ENCODE assay signal across 7 cellular contexts in the genomic region with DNA sequence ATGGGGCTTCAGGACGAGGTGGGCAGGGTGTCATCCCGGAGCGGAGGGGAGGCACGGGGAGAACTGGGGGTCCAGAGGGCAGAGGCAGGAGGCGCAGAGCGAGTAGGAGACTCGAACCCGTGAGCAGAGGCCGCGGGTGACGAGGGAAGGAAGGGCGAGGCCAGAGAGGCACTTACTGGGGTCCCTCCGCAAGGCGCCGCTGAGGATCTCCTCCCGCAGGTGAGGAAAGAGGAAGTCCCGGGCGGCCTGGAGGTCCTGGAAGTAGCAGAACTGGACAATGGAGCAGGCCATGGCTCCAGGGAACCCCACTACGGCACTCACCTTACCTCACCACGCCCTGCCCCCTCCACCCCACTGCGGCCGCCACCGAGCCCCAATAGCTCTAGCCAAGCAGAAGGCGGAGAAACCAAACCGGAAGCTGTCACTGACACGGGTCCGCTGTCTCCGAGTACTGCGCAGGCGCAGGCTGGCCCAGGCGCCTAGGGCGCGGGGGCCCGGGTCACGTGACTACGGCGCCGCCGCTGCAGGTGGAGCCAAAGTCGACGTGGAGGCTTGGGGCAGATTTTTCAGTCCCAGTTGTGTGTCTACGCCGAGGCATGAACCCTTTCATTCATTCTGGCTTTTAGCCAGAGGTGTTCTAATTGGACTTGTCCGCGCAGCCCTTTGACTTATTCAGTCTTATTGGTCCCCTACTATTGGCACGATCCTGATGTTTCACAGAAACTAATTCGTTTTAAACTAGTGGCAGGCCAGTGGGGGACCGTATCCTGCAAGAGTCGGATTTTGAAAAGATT. TPM values are rescaled to one million over a fixed set of nuclear protein-coding genes. Genes with fewer than 3 reads are reported as not detected.
A peak's percentile ranks its signal among the peaks of the same experiment; 100 is the strongest.
DNase-seq lines count a peak whose midpoint lies in the region; ATAC-seq, FAIRE-seq and TF ChIP-seq lines count a peak whose summit lies in the region.

A gene with protein sequence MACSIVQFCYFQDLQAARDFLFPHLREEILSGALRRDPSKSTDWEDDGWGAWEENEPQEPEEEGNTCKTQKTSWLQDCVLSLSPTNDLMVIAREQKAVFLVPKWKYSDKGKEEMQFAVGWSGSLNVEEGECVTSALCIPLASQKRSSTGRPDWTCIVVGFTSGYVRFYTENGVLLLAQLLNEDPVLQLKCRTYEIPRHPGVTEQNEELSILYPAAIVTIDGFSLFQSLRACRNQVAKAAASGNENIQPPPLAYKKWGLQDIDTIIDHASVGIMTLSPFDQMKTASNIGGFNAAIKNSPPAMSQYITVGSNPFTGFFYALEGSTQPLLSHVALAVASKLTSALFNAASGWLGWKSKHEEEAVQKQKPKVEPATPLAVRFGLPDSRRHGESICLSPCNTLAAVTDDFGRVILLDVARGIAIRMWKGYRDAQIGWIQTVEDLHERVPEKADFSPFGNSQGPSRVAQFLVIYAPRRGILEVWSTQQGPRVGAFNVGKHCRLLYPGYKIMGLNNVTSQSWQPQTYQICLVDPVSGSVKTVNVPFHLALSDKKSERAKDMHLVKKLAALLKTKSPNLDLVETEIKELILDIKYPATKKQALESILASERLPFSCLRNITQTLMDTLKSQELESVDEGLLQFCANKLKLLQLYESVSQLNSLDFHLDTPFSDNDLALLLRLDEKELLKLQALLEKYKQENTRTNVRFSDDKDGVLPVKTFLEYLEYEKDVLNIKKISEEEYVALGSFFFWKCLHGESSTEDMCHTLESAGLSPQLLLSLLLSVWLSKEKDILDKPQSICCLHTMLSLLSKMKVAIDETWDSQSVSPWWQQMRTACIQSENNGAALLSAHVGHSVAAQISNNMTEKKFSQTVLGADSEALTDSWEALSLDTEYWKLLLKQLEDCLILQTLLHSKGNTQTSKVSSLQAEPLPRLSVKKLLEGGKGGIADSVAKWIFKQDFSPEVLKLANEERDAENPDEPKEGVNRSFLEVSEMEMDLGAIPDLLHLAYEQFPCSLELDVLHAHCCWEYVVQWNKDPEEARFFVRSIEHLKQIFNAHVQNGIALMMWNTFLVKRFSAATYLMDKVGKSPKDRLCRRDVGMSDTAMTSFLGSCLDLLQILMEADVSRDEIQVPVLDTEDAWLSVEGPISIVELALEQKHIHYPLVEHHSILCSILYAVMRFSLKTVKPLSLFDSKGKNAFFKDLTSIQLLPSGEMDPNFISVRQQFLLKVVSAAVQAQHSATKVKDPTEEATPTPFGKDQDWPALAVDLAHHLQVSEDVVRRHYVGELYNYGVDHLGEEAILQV (N-terminal part only) (minus strand): TSS at position 407 of the 794 bp plus-strand sequence. CDS start 116 bp downstream, at position 291.

- intact Hi-C loops in T-helper 2 cell treated with Interferon-gamma antibody and Interleukin-4, amounts not matched to agents 100 ng/mL and 5 ng/mL, for 36 hours (cut with micrococcal nuclease) = loop anchor here (1.0 to 10.0 kb wide), 3 partner anchors 183 to 1987 kb away; partner anchors contain the start of genes BPNT1, LYPLAL1 and RRP15

- H4K20me1 ChIP-seq in astrocyte (ENCODE audit: insufficient read depth, low read length) = peaks cover 35% of the 10 kb centered on the region

- DNase-seq in NCI-H187 treated with DMSO at 0.1 percent for 48 hours (lab: John Stamatoyannopoulos, UW) = peak; percentile 38
- peak; percentile 79 for DNase-seq in astrocyte (ENCODE audit: low read depth)
- peak; percentile 96 for DNase-seq in hepatic stellate cell (ENCODE audit: low spot score)
- DNase-seq in renal cortical epithelial cell (ENCODE audit: low read depth) = peak; percentile 86

- H3K4me1 Mint-ChIP-seq in astrocyte (ENCODE audit: low read depth, unreplicated experiment) = peaks cover 18% of the 10 kb centered on the region

- no peaks in the 10 kb centered on the region for H3K9me3 ChIP-seq in astrocyte (ENCODE audit: insufficient read depth, low read depth, low read length)

- H3K4me1 ChIP-seq in astrocyte (ENCODE audit: insufficient read depth, low read length) = peaks cover 14% of the 10 kb centered on the region

- H3K27ac Mint-ChIP-seq in astrocyte (ENCODE audit: unreplicated experiment) = peak within 1 kb of the TSS; percentile 64

- H3K4me3 Mint-ChIP-seq in astrocyte (ENCODE audit: unreplicated experiment) = no peak within 1 kb of the TSS

- peak; percentile 97 for ATAC-seq in GM18505 (IDR thresholded peaks at IDR 0.05; ENCODE audit: unreplicated experiment)
- peak; percentile 99 for ATAC-seq in HG02970 (IDR thresholded peaks at IDR 0.05; ENCODE audit: low FRiP score, unreplicated experiment)

- H3K9ac ChIP-seq in astrocyte (ENCODE audit: low read length) = peak within 1 kb of the TSS; percentile 97

- no peaks in the 10 kb centered on the region for H3K27me3 Mint-ChIP-seq in astrocyte (ENCODE audit: low read depth, unreplicated experiment)

- H3K36me3 ChIP-seq in astrocyte (ENCODE audit: insufficient read depth, low read length) = peaks cover 2% of the 10 kb centered on the region

- TF ChIP-seq POLR2A in GM18505 (IDR thresholded peaks at IDR 0.05; ENCODE audit: borderline replicate concordance, extremely low read depth, insufficient read depth, insufficient read length) = peak; percentile 92

- H3K27me3 ChIP-seq in astrocyte (ENCODE audit: insufficient read depth, low read length) = no peaks in the 10 kb centered on the region

- no peak for TF ChIP-seq CTCF in astrocyte (IDR thresholded peaks at IDR 0.05; ENCODE audit: insufficient read depth, low read depth, low read length)

- no peak for FAIRE-seq in astrocyte (lab: Jason Lieb, UNC)

- H3K36me3 Mint-ChIP-seq in astrocyte (ENCODE audit: low read depth, unreplicated experiment) = peaks cover 7% of the 10 kb centered on the region

- peak within 1 kb of the TSS; percentile 87 for H2AFZ ChIP-seq in astrocyte (ENCODE audit: low read depth, low read length)

- H3K79me2 ChIP-seq in astrocyte (ENCODE audit: insufficient read depth, low read length) = peaks cover 49% of the 10 kb centered on the region

- peak within 1 kb of the TSS; percentile 88 for H3K4me3 ChIP-seq in astrocyte (ENCODE audit: insufficient read depth, low read depth, low read length)

- no peaks in the 10 kb centered on the region for H3K9me3 Mint-ChIP-seq in astrocyte (ENCODE audit: unreplicated experiment)

- peak within 1 kb of the TSS; percentile 94 for H3K27ac ChIP-seq in astrocyte (ENCODE audit: low read depth, low read length)

- H3K4me2 ChIP-seq in astrocyte (ENCODE audit: low read length) = peak within 1 kb of the TSS; percentile 94

RNA-seq across cellular contexts. Expression of the gene that starts here (rescaled TPM):
- total RNA-seq in T-helper 2 cell treated with Interferon-gamma antibody and Interleukin-4, amounts not matched to agents 100 ng/mL and 5 ng/mL, for 36 hours = 52.5 and 56.6 TPM in 2 replicates
- total RNA-seq in astrocyte (68.1 and 69.6 TPM in 2 replicates), renal cortical epithelial cell (41.8 and 47.0 TPM in 2 replicates)

Comparison
In these comparisons a context has a peak if more than half of its experiments do, and no peak if none do; other contexts are left out.
1. Peak in every context shown above with its lines: DNase-seq, ATAC-seq, H3K4me3 ChIP-seq and H3K27ac ChIP-seq.
2. DNase-seq: peak in every context shown above with its lines; median percentile 96 in hepatic stellate cell; 86 in renal cortical epithelial cell; 79 in astrocyte; 38 in NCI-H187 treated with DMSO at 0.1 percent for 48 hours.